1 cellular context compared by ENCODE assay signal in the genomic region with DNA sequence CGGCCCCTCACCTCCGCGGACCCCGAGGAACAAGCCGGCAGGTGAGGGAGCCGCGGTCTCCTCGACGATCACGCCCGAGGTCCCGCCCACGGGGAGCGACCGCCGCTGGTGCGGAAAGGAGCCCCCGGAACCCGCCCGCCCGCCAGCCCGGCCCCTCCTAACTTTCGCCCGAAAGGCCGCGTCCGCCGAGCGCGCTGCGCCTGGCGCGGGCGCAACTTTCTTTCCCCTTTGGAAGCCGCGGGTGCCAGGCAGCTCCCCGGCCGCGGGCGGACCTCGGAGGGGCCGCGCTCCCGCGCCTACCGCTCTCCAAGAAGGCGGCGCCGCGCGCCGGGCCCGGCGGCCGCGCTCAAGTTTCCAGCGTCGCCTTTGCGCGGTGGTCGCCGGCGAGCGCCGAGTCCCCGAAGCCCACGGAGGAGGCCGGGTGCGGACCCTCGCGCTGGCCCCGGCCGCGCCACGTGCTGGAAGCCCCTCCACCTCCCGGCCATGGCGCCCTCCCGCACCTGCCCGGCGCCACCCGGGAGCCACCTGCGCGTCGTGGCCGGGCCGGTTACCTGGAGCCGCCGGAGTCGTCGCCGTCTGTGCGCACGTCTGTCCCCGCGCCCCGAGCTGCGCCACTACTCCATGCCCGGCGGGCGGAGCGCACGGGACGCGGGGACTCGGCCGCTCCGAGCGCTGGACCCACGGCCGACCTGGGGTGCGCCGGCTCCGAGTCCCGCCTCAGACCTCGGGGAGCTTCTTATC.
TF ChIP-seq lines count a peak whose summit lies in the region.

A gene with protein sequence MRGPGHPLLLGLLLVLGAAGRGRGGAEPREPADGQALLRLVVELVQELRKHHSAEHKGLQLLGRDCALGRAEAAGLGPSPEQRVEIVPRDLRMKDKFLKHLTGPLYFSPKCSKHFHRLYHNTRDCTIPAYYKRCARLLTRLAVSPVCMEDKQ (minus strand): TSS at position 90 of the 741 bp plus-strand sequence. CDS start 256 bp downstream, outside the sequence.

TF ChIP-seq in H1, 55 proteins besides CTCF, POLR2A, EP300 and RAD21:
- no peak for TF ChIP-seq SP4 (IDR thresholded peaks at IDR 0.05; ENCODE audit: low read length)
- no peak for TF ChIP-seq POLR2AphosphoS5 (IDR thresholded peaks at IDR 0.05; ENCODE audit: low read depth, low read length)
- no peak for TF ChIP-seq SUZ12 (IDR thresholded peaks at IDR 0.05; ENCODE audit: low read length)
- TF ChIP-seq CREB1 (IDR thresholded peaks at IDR 0.05): no peak
- no peak for TF ChIP-seq CHD2 (IDR thresholded peaks at IDR 0.05; ENCODE audit: low read length)
- peak; percentile 82 for TF ChIP-seq KDM4A (IDR thresholded peaks at IDR 0.05; ENCODE audit: low read depth, low read length, severe bottlenecking)
- TF ChIP-seq EGR1 (IDR thresholded peaks at IDR 0.05; ENCODE audit: borderline replicate concordance, low read depth, low read length): no peak
- TF ChIP-seq TAF7 (optimal IDR thresholded peaks at IDR 0.05; ENCODE audit: borderline replicate concordance, low read depth, low read length): no peak
- TF ChIP-seq NANOG (IDR thresholded peaks at IDR 0.05; ENCODE audit: insufficient read depth, low read depth, low read length, poor library complexity, severe bottlenecking): no peak
- no peak for TF ChIP-seq SIX5 (IDR thresholded peaks at IDR 0.05; ENCODE audit: low read depth, low read length)
- no peak for TF ChIP-seq ZNF274 (IDR thresholded peaks at IDR 0.05; ENCODE audit: borderline replicate concordance, extremely low read depth, low read length)
- TF ChIP-seq, protein P1, sequence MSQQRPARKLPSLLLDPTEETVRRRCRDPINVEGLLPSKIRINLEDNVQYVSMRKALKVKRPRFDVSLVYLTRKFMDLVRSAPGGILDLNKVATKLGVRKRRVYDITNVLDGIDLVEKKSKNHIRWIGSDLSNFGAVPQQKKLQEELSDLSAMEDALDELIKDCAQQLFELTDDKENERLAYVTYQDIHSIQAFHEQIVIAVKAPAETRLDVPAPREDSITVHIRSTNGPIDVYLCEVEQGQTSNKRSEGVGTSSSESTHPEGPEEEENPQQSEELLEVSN (IDR thresholded peaks at IDR 0.05): peak; percentile 60
- TF ChIP-seq RNF2 (IDR thresholded peaks at IDR 0.05; ENCODE audit: borderline replicate concordance, low read depth, low read length, missing control alignments, poor library complexity, severe bottlenecking): no peak
- TF ChIP-seq, protein P2, sequence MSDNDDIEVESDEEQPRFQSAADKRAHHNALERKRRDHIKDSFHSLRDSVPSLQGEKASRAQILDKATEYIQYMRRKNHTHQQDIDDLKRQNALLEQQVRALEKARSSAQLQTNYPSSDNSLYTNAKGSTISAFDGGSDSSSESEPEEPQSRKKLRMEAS (IDR thresholded peaks at IDR 0.05): peak; percentile 88
- TF ChIP-seq RBBP5 (IDR thresholded peaks at IDR 0.05; ENCODE audit: borderline replicate concordance, low read depth, low read length): 0 out of 2 replicates have a peak, but pooled peaks have one; percentile 27
- TF ChIP-seq, protein P3, sequence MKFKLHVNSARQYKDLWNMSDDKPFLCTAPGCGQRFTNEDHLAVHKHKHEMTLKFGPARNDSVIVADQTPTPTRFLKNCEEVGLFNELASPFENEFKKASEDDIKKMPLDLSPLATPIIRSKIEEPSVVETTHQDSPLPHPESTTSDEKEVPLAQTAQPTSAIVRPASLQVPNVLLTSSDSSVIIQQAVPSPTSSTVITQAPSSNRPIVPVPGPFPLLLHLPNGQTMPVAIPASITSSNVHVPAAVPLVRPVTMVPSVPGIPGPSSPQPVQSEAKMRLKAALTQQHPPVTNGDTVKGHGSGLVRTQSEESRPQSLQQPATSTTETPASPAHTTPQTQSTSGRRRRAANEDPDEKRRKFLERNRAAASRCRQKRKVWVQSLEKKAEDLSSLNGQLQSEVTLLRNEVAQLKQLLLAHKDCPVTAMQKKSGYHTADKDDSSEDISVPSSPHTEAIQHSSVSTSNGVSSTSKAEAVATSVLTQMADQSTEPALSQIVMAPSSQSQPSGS (IDR thresholded peaks at IDR 0.05; ENCODE audit: low read length): no peak
- TF ChIP-seq, protein P4, sequence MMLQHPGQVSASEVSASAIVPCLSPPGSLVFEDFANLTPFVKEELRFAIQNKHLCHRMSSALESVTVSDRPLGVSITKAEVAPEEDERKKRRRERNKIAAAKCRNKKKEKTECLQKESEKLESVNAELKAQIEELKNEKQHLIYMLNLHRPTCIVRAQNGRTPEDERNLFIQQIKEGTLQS (IDR thresholded peaks at IDR 0.05; ENCODE audit: insufficient read depth, low read depth, low read length): no peak
- TF ChIP-seq TEAD4 (IDR thresholded peaks at IDR 0.05; ENCODE audit: low read depth, low read length): no peak
- no peak for TF ChIP-seq MAFK (IDR thresholded peaks at IDR 0.05; ENCODE audit: low read depth, low read length)
- no peak for TF ChIP-seq JUN (IDR thresholded peaks at IDR 0.05; ENCODE audit: low read depth, low read length)
- TF ChIP-seq BRCA1 (IDR thresholded peaks at IDR 0.05; ENCODE audit: low read depth, low read length): no peak
- TF ChIP-seq YY1 (IDR thresholded peaks at IDR 0.05; ENCODE audit: low read depth, low read length): no peak
TF ChIP-seq in H1: peak in this region for 4.
